In the genomic region with DNA sequence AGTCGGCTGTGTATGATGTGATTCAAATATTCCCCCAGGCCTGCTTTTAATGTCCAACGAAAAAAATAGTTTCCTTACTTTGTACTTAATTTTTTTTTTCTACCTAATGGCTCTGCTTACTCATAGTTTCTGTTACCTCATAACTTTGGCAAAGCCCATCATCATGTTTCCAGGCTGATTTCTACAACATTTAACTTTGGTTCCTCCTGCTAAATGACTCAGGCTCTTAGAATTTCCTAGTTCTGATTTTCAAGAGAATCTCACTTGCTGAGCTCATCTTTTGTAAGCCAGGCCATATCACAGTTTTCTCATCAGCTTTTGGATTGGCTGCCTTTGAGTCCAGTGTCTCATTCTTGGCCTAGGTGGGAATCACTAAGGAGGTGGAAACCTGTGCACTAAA, we compare ENCODE assay signal across 13 cellular contexts.
DNase-seq lines count a peak whose midpoint lies in the region; ATAC-seq, FAIRE-seq and TF ChIP-seq lines count a peak whose summit lies in the region.
"Had no signal": no experiment of that assay in that cellular context is flagged by ENCODE, and none has a peak within 500 bp of the region (broad histone marks: within the 10 kb centered on the region; RNA-seq: fewer than 3 reads in every experiment).

No MANE protein-coding gene starts in this region.

- H3K4me3 ChIP-seq in AG09309 (ENCODE audit: control insufficient read depth, low read depth, low read length), result no peak overlapping the region
- H3K4me3 ChIP-seq in esophagus muscularis mucosa, result no peak overlapping the region

- no peaks in the 10 kb centered on the region for H3K36me3 Mint-ChIP-seq in activated naive CD4-positive, alpha-beta T cell treated with anti-CD3 and anti-CD28 coated beads, Interleukin-2, amount 50 U/mL, for 72 hours
- H3K36me3 Mint-ChIP-seq: CD8-positive, alpha-beta T cell had no signal

- no peaks in the 10 kb centered on the region for H3K9me3 Mint-ChIP-seq in activated naive CD4-positive, alpha-beta T cell treated with anti-CD3 and anti-CD28 coated beads, Interleukin-2, amount 50 U/mL, for 72 hours
- H3K9me3 Mint-ChIP-seq: CD8-positive, alpha-beta T cell; T-helper 1 cell treated with Interleukin-12 subunit alpha and Interleukin-12 subunit beta and Interleukin-4 antibody, amounts not matched to agents 30 μg/mL and 1 μg/mL, for 36 hours had no signal

- no peak overlapping the region for H3K27ac Mint-ChIP-seq in activated naive CD4-positive, alpha-beta T cell treated with anti-CD3 and anti-CD28 coated beads, Interleukin-2, amount 50 U/mL, for 72 hours
- H3K27ac Mint-ChIP-seq: CD8-positive, alpha-beta T cell; T-helper 1 cell treated with Interleukin-12 subunit alpha and Interleukin-12 subunit beta and Interleukin-4 antibody, amounts not matched to agents 30 μg/mL and 1 μg/mL, for 36 hours had no signal

- TF ChIP-seq CTCF in AG09309 (IDR thresholded peaks at IDR 0.05; ENCODE audit: control insufficient read depth, insufficient read depth, low read depth, low read length, missing control alignments) (no peak), esophagus muscularis mucosa (IDR thresholded peaks at IDR 0.05) (no peak), omental fat pad (IDR thresholded peaks at IDR 0.05) (no peak)

- H3K9me3 ChIP-seq in esophagus muscularis mucosa, result no peaks in the 10 kb centered on the region

- no peaks in the 10 kb centered on the region for H3K36me3 ChIP-seq in esophagus muscularis mucosa

- TF ChIP-seq EP300 in esophagus muscularis mucosa (IDR thresholded peaks at IDR 0.05), result no peak

- 21% methylated on average over 2 of the region's 2 CpGs for whole genome bisulfite sequencing in esophagus muscularis mucosa

- peak overlapping the region; percentile 74 to 80 (median 79) for H3K27ac ChIP-seq in esophagus muscularis mucosa (replicated peaks in 1 of 4)

- DNase-seq in AG09309 (ENCODE audit: low read depth) (peak; percentile 92), RCC 7860 (ENCODE audit: low spot score) (peak; percentile 94), esophagus muscularis mucosa (ENCODE audit: extremely low spot score) (no peak), omental fat pad (ENCODE audit: low spot score) (no peak), SW480 (ENCODE audit: low spot score) (no peak), NOMO-1 treated with dmso at 0.1 percent for 144 hours (lab: John Stamatoyannopoulos, UW; ENCODE audit: unreplicated experiment) (no peak)
- DNase-seq in activated naive CD4-positive, alpha-beta T cell treated with anti-CD3 and anti-CD28 coated beads, Interleukin-2, amount 50 U/mL, for 72 hours (ENCODE audit: low spot score in 2 of 2), result no peak
- DNase-seq: activated naive CD4-positive, alpha-beta T cell; CD8-positive, alpha-beta T cell; NCI-H1417 treated with DMSO at 0.1 percent for 48 hours; stimulated activated CD4-positive, alpha-beta T cell treated with anti-CD3 and anti-CD28 coated beads, Interleukin-15, amount 100 ng/mL, for 24 hours had no signal

- ATAC-seq in omental fat pad (ENCODE audit: low FRiP score) (peak; percentile 84), HG02588 (IDR thresholded peaks at IDR 0.05; ENCODE audit: unreplicated experiment) (no peak)
- no peak for ATAC-seq in activated naive CD4-positive, alpha-beta T cell treated with anti-CD3 and anti-CD28 coated beads, Interleukin-2, amount 50 U/mL, for 72 hours
- ATAC-seq: CD8-positive, alpha-beta T cell had no signal

- TF ChIP-seq POLR2A in esophagus muscularis mucosa (IDR thresholded peaks at IDR 0.05; ENCODE audit: low read depth), result no peak

- intact Hi-C loops in esophagus muscularis mucosa (cut with DNase I), result no loop called here

- FAIRE-seq in RCC 7860 (lab: Jason Lieb, UNC), result peak; percentile 95

- no peaks in the 10 kb centered on the region for H3K27me3 ChIP-seq in esophagus muscularis mucosa

- peaks cover 4 to 28% (median 19%) of the 10 kb centered on the region in 4 donors for H3K4me1 ChIP-seq in esophagus muscularis mucosa

Comparison
In these comparisons a context has a peak if more than half of its experiments do, and no peak if none do; other contexts are left out.
1. DNase-seq: peak in AG09309 (single experiment) and RCC 7860 (single experiment); none in esophagus muscularis mucosa (single experiment), omental fat pad (single experiment), SW480 (single experiment), NOMO-1 treated with dmso at 0.1 percent for 144 hours (single experiment) and activated naive CD4-positive, alpha-beta T cell treated with anti-CD3 and anti-CD28 coated beads, Interleukin-2, amount 50 U/mL, for 72 hours (0 of 2).